Comparison of ENCODE assay signal across 10 cellular contexts in genomic region chr13:38415233-38415632, GRCh38.
DNase-seq lines count a peak whose midpoint lies in the region; ATAC-seq, FAIRE-seq and TF ChIP-seq lines count a peak whose summit lies in the region.
"Had no signal": no experiment of that assay in that cellular context is flagged by ENCODE, and none has a peak within 500 bp of the region (broad histone marks: within the 10 kb centered on the region; RNA-seq: fewer than 3 reads in every experiment).

No MANE protein-coding gene starts in this region.

- no peak for FAIRE-seq in urothelium cell line (lab: Jason Lieb, UNC)

- H3K9me3 Mint-ChIP-seq in MCF 10A (ENCODE audit: unreplicated experiment) = no peaks in the 10 kb centered on the region

- DNase-seq in mammary epithelial cell (peak; percentile 4), MCF 10A (ENCODE audit: unreplicated experiment) (no peak), SKM-1 (lab: John Stamatoyannopoulos, UW; ENCODE audit: unreplicated experiment) (peak; percentile 22), transverse colon (peak; percentile 8), DMS79 treated with DMSO at 0.1 percent for 48 hours (lab: John Stamatoyannopoulos, UW) (no peak), D341Med (ENCODE audit: low spot score) (no peak), urothelium cell line (ENCODE audit: low spot score) (no peak)

- intact Hi-C loops in mammary epithelial cell (cut with micrococcal nuclease) = loop anchor here (5.0 to 10.0 kb wide), 3 partner anchors 48 to 340 kb away; partner anchors contain the start of gene UFM1
- intact Hi-C loops in MCF 10A (cut with micrococcal nuclease) = loop anchor here (5.0 to 10.0 kb wide), 3 partner anchors 68 to 770 kb away; partner anchors contain the start of gene UFM1
- intact Hi-C loops in transverse colon (cut with DNase I; ENCODE audit: low total_unique reads) = no loop called here

- H4K20me1 ChIP-seq in mammary epithelial cell (ENCODE audit: insufficient read depth, low read length) = no peaks in the 10 kb centered on the region

- H3K4me1 ChIP-seq in mammary epithelial cell (ENCODE audit: insufficient read depth, low read length) (peaks cover 12% of the 10 kb centered on the region), transverse colon (no peaks in the 10 kb centered on the region)

- 60% methylated on average over 5 of the region's 5 CpGs for WGBS in mammary epithelial cell (ENCODE audit: low coverage, missing lambda C conversion rate)
- 37 to 40% methylated on average over 1 to 5 of the region's 5 CpGs for WGBS in transverse colon (ENCODE audit: low coverage in 1 of 2), 2 donors

- H3K4me3 ChIP-seq in mammary epithelial cell (replicated peaks in 1 of 3; ENCODE audit: insufficient read depth in 1 of 3, low read depth in 2 of 3, low read length in 3 of 3) (no peak overlapping the region), transverse colon (no peak overlapping the region)
- H3K4me3 ChIP-seq: SJSA1 had no signal

- H3K9me3 ChIP-seq in mammary epithelial cell (replicated peaks; ENCODE audit: insufficient read depth, low read length) (no peaks in the 10 kb centered on the region), transverse colon (no peaks in the 10 kb centered on the region)
- H3K9me3 ChIP-seq: SJSA1 had no signal

- TF ChIP-seq POLR2A in transverse colon (IDR thresholded peaks at IDR 0.05) = no peak

- H3K36me3 Mint-ChIP-seq in MCF 10A (ENCODE audit: insufficient read depth, unreplicated experiment) = no peaks in the 10 kb centered on the region
- H3K36me3 Mint-ChIP-seq: CD8-positive, alpha-beta memory T cell had no signal

- no peaks in the 10 kb centered on the region for H3K79me2 ChIP-seq in mammary epithelial cell (ENCODE audit: insufficient read depth, low read length)

- H3K27ac Mint-ChIP-seq in MCF 10A (ENCODE audit: low read depth, unreplicated experiment) = no peak overlapping the region

- H3K27me3 ChIP-seq in mammary epithelial cell (ENCODE audit: insufficient read depth, low read length) (no peaks in the 10 kb centered on the region), transverse colon (no peaks in the 10 kb centered on the region)
- H3K27me3 ChIP-seq: SJSA1 had no signal

- H3K4me1 Mint-ChIP-seq in MCF 10A (ENCODE audit: insufficient read depth, unreplicated experiment) = no peaks in the 10 kb centered on the region

- CTCF ChIA-PET in mammary epithelial cell (lab: Charles Lee; ENCODE audit: low non-redundant PET) = no interaction called here
- CTCF ChIA-PET in MCF 10A (lab: Yijun Ruan, JAX) = interaction anchor here (0.8 kb wide), 1 partner anchor 13 kb away, joined by 3 read pairs; no protein-coding TSS in a partner anchor

- dilution Hi-C loops in mammary epithelial cell (cut with HindIII; ENCODE audit: low sequenced_read_pairs) = no loop called here

- TF ChIP-seq CTCF in mammary epithelial cell (conservative IDR thresholded peaks at IDR 0.05 in 1 of 2, IDR thresholded peaks at IDR 0.05 in 1 of 2; ENCODE audit: extremely low read depth in 1 of 2, insufficient read depth in 1 of 2, low read depth in 1 of 2, low read length in 2 of 2) (no peak), MCF 10A (IDR thresholded peaks at IDR 0.05; ENCODE audit: unreplicated experiment) (no peak), transverse colon (IDR thresholded peaks at IDR 0.05) (no peak)

- no peak overlapping the region for H3K4me3 Mint-ChIP-seq in MCF 10A (ENCODE audit: unreplicated experiment)

- peak; percentile 98 for ATAC-seq in HG02885 (IDR thresholded peaks at IDR 0.05; ENCODE audit: poor library complexity, unreplicated experiment)

- no TSS peak for BruUV-seq in mammary epithelial cell (replicated peaks; lab: Mats Ljungman, UMichigan)
- no TSS peak for BruUV-seq in MCF 10A (replicated peaks; lab: Mats Ljungman, UMichigan)

- H3K27me3 Mint-ChIP-seq in MCF 10A (ENCODE audit: insufficient read depth, unreplicated experiment) = no peaks in the 10 kb centered on the region

- H3K9ac ChIP-seq in mammary epithelial cell (ENCODE audit: insufficient read depth, low read length) = no peak overlapping the region

- H3K27ac ChIP-seq in mammary epithelial cell (ENCODE audit: insufficient read depth, low read depth, low read length) (no peak overlapping the region), transverse colon (no peak overlapping the region)
- H3K27ac ChIP-seq: SJSA1 had no signal

- H3K36me3 ChIP-seq in mammary epithelial cell (ENCODE audit: insufficient read depth, low read length) (no peaks in the 10 kb centered on the region), transverse colon (no peaks in the 10 kb centered on the region)
- H3K36me3 ChIP-seq: SJSA1 had no signal

- H3K4me2 ChIP-seq in mammary epithelial cell (ENCODE audit: insufficient read depth, low read depth, low read length) = no peak overlapping the region

- in situ Hi-C loops in mammary epithelial cell (cut with MboI; ENCODE audit: low sequenced_read_pairs in 2 of 2) = no loop called here
- in situ Hi-C loops in transverse colon (cut with MboI; ENCODE audit: low pct_ligation_motif_present in 1 of 4, low pct_unique_long_range_greater_than_20kb in 1 of 4, low sequenced_read_pairs in 3 of 4) = no loop called here

- peak overlapping the region; percentile 59 for H2AFZ ChIP-seq in mammary epithelial cell (ENCODE audit: low read depth, low read length)

- POLR2A ChIA-PET in MCF 10A (lab: Yijun Ruan, JAX) = no interaction called here

- no peak for TF ChIP-seq EP300 in transverse colon (IDR thresholded peaks at IDR 0.05; ENCODE audit: low read depth)

Comparison
In these comparisons a context has a peak if more than half of its experiments do, and no peak if none do; other contexts are left out.
1. DNase-seq: peak in mammary epithelial cell (single experiment), SKM-1 (single experiment) and transverse colon (single experiment); none in MCF 10A (single experiment), DMS79 treated with DMSO at 0.1 percent for 48 hours (single experiment), D341Med (single experiment) and urothelium cell line (single experiment).